17 cellular contexts compared by ENCODE assay signal in genomic region chr4:36053931-36054330, GRCh38.
"Had no signal": no experiment of that assay in that cellular context is flagged by ENCODE, and none has a peak within 500 bp of the region (broad histone marks: within the 10 kb centered on the region; RNA-seq: fewer than 3 reads in every experiment).

No MANE protein-coding gene starts in this region.

- H3K27me3 Mint-ChIP-seq: activated CD4-positive, alpha-beta memory T cell treated with anti-CD3 and anti-CD28 coated beads, Interleukin-2, amount 10 ng/mL, durations not matched to agents 7 days and 5 days; activated naive CD8-positive, alpha-beta T cell; naive thymus-derived CD4-positive, alpha-beta T cell; stimulated activated memory B cell treated with anti-CD40 and anti-IgM and Interleukin-4, amounts not matched to agents 10 μg/mL and 1 μg/mL and 100 μg/mL, for 72 hours had no signal

- H3K36me3 Mint-ChIP-seq: stimulated activated memory B cell treated with anti-CD40 and anti-IgM and Interleukin-4, amounts not matched to agents 10 μg/mL and 1 μg/mL and 100 μg/mL, for 72 hours had no signal

- H3K27ac Mint-ChIP-seq: activated CD4-positive, alpha-beta memory T cell treated with anti-CD3 and anti-CD28 coated beads, Interleukin-2, amount 10 ng/mL, durations not matched to agents 7 days and 5 days; activated naive CD8-positive, alpha-beta T cell; naive thymus-derived CD4-positive, alpha-beta T cell; stimulated activated memory B cell treated with anti-CD40 and anti-IgM and Interleukin-4, amounts not matched to agents 10 μg/mL and 1 μg/mL and 100 μg/mL, for 72 hours had no signal

- FAIRE-seq: bronchial epithelial cell, urothelium cell line had no signal

- ATAC-seq: activated T-cell treated with anti-CD3 and anti-CD28 coated beads, Interleukin-2, amount 50 U/mL, for 4 hours; gastroesophageal sphincter; left lung; mucosa of descending colon; naive thymus-derived CD4-positive, alpha-beta T cell; stimulated activated memory B cell treated with anti-CD40 and anti-IgM and Interleukin-4, amounts not matched to agents 10 μg/mL and 1 μg/mL and 100 μg/mL, for 72 hours had no signal

- DNase-seq: activated CD4-positive, alpha-beta memory T cell treated with anti-CD3 and anti-CD28 coated beads, Interleukin-2, amount 10 ng/mL, durations not matched to agents 7 days and 5 days; activated CD4-positive, alpha-beta T cell treated with anti-CD3 and anti-CD28 coated beads for 1 hour; activated effector memory CD4-positive, alpha-beta T cell treated with Interleukin-2 at 50 U/mL for 16 hours; activated T-cell treated with anti-CD3 and anti-CD28 coated beads, Interleukin-2, amount 50 U/mL, for 4 hours; amygdala; islet precursor cell; left lung; mucosa of descending colon; naive thymus-derived CD4-positive, alpha-beta T cell; stimulated activated CD4-positive, alpha-beta T cell treated with anti-CD3 and anti-CD28 coated beads, Interleukin-2, amount 100 ng/mL, for 48 hours; T-helper 1 cell had no signal

- H3K4me3 Mint-ChIP-seq: activated CD4-positive, alpha-beta memory T cell treated with anti-CD3 and anti-CD28 coated beads, Interleukin-2, amount 10 ng/mL, durations not matched to agents 7 days and 5 days; activated naive CD8-positive, alpha-beta T cell; activated T-cell treated with anti-CD3 and anti-CD28 coated beads, Interleukin-2, amount 50 U/mL, for 4 hours; naive thymus-derived CD4-positive, alpha-beta T cell; stimulated activated memory B cell treated with anti-CD40 and anti-IgM and Interleukin-4, amounts not matched to agents 10 μg/mL and 1 μg/mL and 100 μg/mL, for 72 hours had no signal

- H3K4me3 ChIP-seq: gastroesophageal sphincter, left lung, mucosa of descending colon, right atrium auricular region had no signal

- H3K9me3 Mint-ChIP-seq: activated CD4-positive, alpha-beta memory T cell treated with anti-CD3 and anti-CD28 coated beads, Interleukin-2, amount 10 ng/mL, durations not matched to agents 7 days and 5 days; activated T-cell treated with anti-CD3 and anti-CD28 coated beads, Interleukin-2, amount 50 U/mL, for 4 hours; stimulated activated memory B cell treated with anti-CD40 and anti-IgM and Interleukin-4, amounts not matched to agents 10 μg/mL and 1 μg/mL and 100 μg/mL, for 72 hours had no signal

- H3K4me1 Mint-ChIP-seq: activated CD4-positive, alpha-beta memory T cell treated with anti-CD3 and anti-CD28 coated beads, Interleukin-2, amount 10 ng/mL, durations not matched to agents 7 days and 5 days; naive thymus-derived CD4-positive, alpha-beta T cell; stimulated activated memory B cell treated with anti-CD40 and anti-IgM and Interleukin-4, amounts not matched to agents 10 μg/mL and 1 μg/mL and 100 μg/mL, for 72 hours had no signal
